In genomic region chr1:6271554-6271953, GRCh38 we compare ENCODE assay signal across 22 cellular contexts. TPM values are rescaled to one million over a fixed set of nuclear protein-coding genes. Genes with fewer than 3 reads are reported as not detected.
DNase-seq lines count a peak whose midpoint lies in the region; ATAC-seq, FAIRE-seq and TF ChIP-seq lines count a peak whose summit lies in the region.
"Had no signal": no experiment of that assay in that cellular context is flagged by ENCODE, and none has a peak within 500 bp of the region (broad histone marks: within the 10 kb centered on the region; RNA-seq: fewer than 3 reads in every experiment).

No MANE protein-coding gene starts in this region.

- H3K36me3 ChIP-seq in astrocyte (ENCODE audit: insufficient read depth, low read length) (no peaks in the 10 kb centered on the region), mucosa of rectum (ENCODE audit: control insufficient read depth in 2 of 2, insufficient read depth in 2 of 2, low read length in 2 of 2) (peaks cover 0 to 2% of the 10 kb centered on the region in 2 donors), lower lobe of right lung (no peaks in the 10 kb centered on the region)
- H3K36me3 ChIP-seq: adrenal gland, pancreas, suprapubic skin had no signal

- intact Hi-C loops in lower lobe of right lung (cut with DNase I) = no loop called here

- H3K27ac Mint-ChIP-seq in astrocyte (ENCODE audit: unreplicated experiment) = peak overlapping the region; percentile 47
- H3K27ac Mint-ChIP-seq: activated CD8-positive, alpha-beta memory T cell treated with anti-CD3 and anti-CD28 coated beads, Interleukin-2, amount 10 ng/mL, durations not matched to agents 7 days and 5 days had no signal

- H2AFZ ChIP-seq in astrocyte (ENCODE audit: low read depth, low read length) = no peak overlapping the region

- H3K4me3 ChIP-seq in astrocyte (ENCODE audit: insufficient read depth, low read depth, low read length) (no peak overlapping the region), mucosa of rectum (ENCODE audit: low read length in 2 of 2) (peak overlapping the region in 1 of 2 donors; percentile 20), lower lobe of right lung (no peak overlapping the region)
- H3K4me3 ChIP-seq: adrenal gland, pancreas, skin epidermis, suprapubic skin had no signal

- H3K27me3 ChIP-seq in astrocyte (ENCODE audit: insufficient read depth, low read length) = no peaks in the 10 kb centered on the region
- no peaks in the 10 kb centered on the region for H3K27me3 ChIP-seq in mucosa of rectum (ENCODE audit: control insufficient read depth in 2 of 2, insufficient read depth in 2 of 2, low read length in 2 of 2)
- H3K27me3 ChIP-seq in lower lobe of right lung (ENCODE audit: low read depth) = no peaks in the 10 kb centered on the region
- H3K27me3 ChIP-seq: adrenal gland, foreskin keratinocyte, pancreas, suprapubic skin had no signal

- no peak overlapping the region for H3K4me3 Mint-ChIP-seq in astrocyte (ENCODE audit: unreplicated experiment)
- H3K4me3 Mint-ChIP-seq: activated CD8-positive, alpha-beta memory T cell treated with anti-CD3 and anti-CD28 coated beads, Interleukin-2, amount 10 ng/mL, durations not matched to agents 7 days and 5 days; central memory CD8-positive, alpha-beta T cell had no signal

- H3K27ac ChIP-seq in astrocyte (ENCODE audit: low read depth, low read length) (no peak overlapping the region), mucosa of rectum (ENCODE audit: low read depth in 2 of 2, low read length in 2 of 2) (peak overlapping the region; percentile 74 to 80), lower lobe of right lung (no peak overlapping the region)
- H3K27ac ChIP-seq: foreskin keratinocyte, pancreas, suprapubic skin had no signal

- FAIRE-seq in astrocyte (lab: Jason Lieb, UNC) = no peak
- FAIRE-seq: HepG2, pancreas had no signal

- no peaks in the 10 kb centered on the region for H3K27me3 Mint-ChIP-seq in astrocyte (ENCODE audit: low read depth, unreplicated experiment)
- H3K27me3 Mint-ChIP-seq: activated CD8-positive, alpha-beta memory T cell treated with anti-CD3 and anti-CD28 coated beads, Interleukin-2, amount 10 ng/mL, durations not matched to agents 7 days and 5 days; central memory CD8-positive, alpha-beta T cell had no signal

- H3K9me3 ChIP-seq in astrocyte (ENCODE audit: insufficient read depth, low read depth, low read length) (no peaks in the 10 kb centered on the region), mucosa of rectum (ENCODE audit: control insufficient read depth in 2 of 2, low read length in 2 of 2) (no peaks in the 10 kb centered on the region), lower lobe of right lung (no peaks in the 10 kb centered on the region)
- H3K9me3 ChIP-seq: adrenal gland, pancreas, suprapubic skin had no signal

- H3K4me2 ChIP-seq in astrocyte (ENCODE audit: low read length) = peak overlapping the region; percentile 49

- DNase-seq in COR-L47 (lab: John Stamatoyannopoulos, UW) = peak; percentile 85
- DNase-seq in NCI-H146 treated with DMSO at 0.1 percent for 48 hours (lab: John Stamatoyannopoulos, UW; ENCODE audit: unreplicated experiment) = peak; percentile 60
- DNase-seq in astrocyte (ENCODE audit: low read depth) = peak; percentile 45
- no peak for DNase-seq in NK-92 treated with Interleukin-12 subunit alpha and Interleukin-12 subunit beta, amount 100 ng/mL, for 24 hours (lab: John Stamatoyannopoulos, UW)
- DNase-seq in T1000 (lab: John Stamatoyannopoulos, UW) = no peak
- no peak for DNase-seq in cortex of kidney (lab: John Stamatoyannopoulos, UW)
- no peak for DNase-seq in lower lobe of right lung
- DNase-seq: activated CD8-positive, alpha-beta memory T cell treated with anti-CD3 and anti-CD28 coated beads, Interleukin-2, amount 10 ng/mL, durations not matched to agents 7 days and 5 days; activated effector memory CD4-positive, alpha-beta T cell treated with anti-CD3 and anti-CD28 coated beads, Interleukin-2, amount 50 U/mL, for 16 hours; adrenal gland; foreskin keratinocyte; NCI-H2107; pancreas; SIG-M5 had no signal

- H3K9ac ChIP-seq in astrocyte (ENCODE audit: low read length) (no peak overlapping the region), mucosa of rectum (ENCODE audit: low read depth in 1 of 2, low read length in 2 of 2) (peak overlapping the region in 1 of 2 donors; percentile 61)

- H3K36me3 Mint-ChIP-seq in astrocyte (ENCODE audit: low read depth, unreplicated experiment) = no peaks in the 10 kb centered on the region
- H3K36me3 Mint-ChIP-seq: activated CD8-positive, alpha-beta memory T cell treated with anti-CD3 and anti-CD28 coated beads, Interleukin-2, amount 10 ng/mL, durations not matched to agents 7 days and 5 days had no signal

- peaks cover 39% of the 10 kb centered on the region for H3K4me1 Mint-ChIP-seq in astrocyte (ENCODE audit: low read depth, unreplicated experiment)
- H3K4me1 Mint-ChIP-seq: activated CD8-positive, alpha-beta memory T cell treated with anti-CD3 and anti-CD28 coated beads, Interleukin-2, amount 10 ng/mL, durations not matched to agents 7 days and 5 days; central memory CD8-positive, alpha-beta T cell had no signal

- peaks cover 28% of the 10 kb centered on the region for H4K20me1 ChIP-seq in astrocyte (ENCODE audit: insufficient read depth, low read length)

- H3K4me1 ChIP-seq in astrocyte (ENCODE audit: insufficient read depth, low read length) (peaks cover 44% of the 10 kb centered on the region), mucosa of rectum (ENCODE audit: control insufficient read depth in 2 of 2, insufficient read depth in 2 of 2, low read length in 2 of 2) (peaks cover 29 to 46% of the 10 kb centered on the region in 2 donors), lower lobe of right lung (peaks cover 9% of the 10 kb centered on the region)
- H3K4me1 ChIP-seq: pancreas had no signal

- TF ChIP-seq CTCF in astrocyte (IDR thresholded peaks at IDR 0.05; ENCODE audit: insufficient read depth, low read depth, low read length) (no peak), lower lobe of right lung (IDR thresholded peaks at IDR 0.05) (no peak)

- ATAC-seq in lower lobe of right lung = no peak
- ATAC-seq: activated CD4-positive, CD25-positive, alpha-beta regulatory T cell treated with anti-CD3 and anti-CD28 coated beads, Interleukin-2, amount 50 U/mL, for 24 hours; activated CD8-positive, alpha-beta memory T cell treated with anti-CD3 and anti-CD28 coated beads, Interleukin-2, amount 10 ng/mL, durations not matched to agents 7 days and 5 days; foreskin keratinocyte; HepG2; left lobe of liver; pancreas had no signal

- no peaks in the 10 kb centered on the region for H3K9me3 Mint-ChIP-seq in astrocyte (ENCODE audit: unreplicated experiment)
- H3K9me3 Mint-ChIP-seq: central memory CD8-positive, alpha-beta T cell had no signal

- H3K79me2 ChIP-seq in astrocyte (ENCODE audit: insufficient read depth, low read length) = no peaks in the 10 kb centered on the region

RNA-seq across cellular contexts. Expression of gene GPR153, which starts 10.7 kb away (rescaled TPM):
- total RNA-seq in astrocyte = 3.0 and 3.7 TPM in 2 replicates
- 16.6 TPM for total RNA-seq in lower lobe of right lung

RNA-seq across cellular contexts. Expression of gene HES3, which starts 27.6 kb away (rescaled TPM):
- total RNA-seq in astrocyte (not detected in 2 replicates), lower lobe of right lung (not detected)
- total RNA-seq: activated CD8-positive, alpha-beta memory T cell treated with anti-CD3 and anti-CD28 coated beads, Interleukin-2, amount 10 ng/mL, durations not matched to agents 7 days and 5 days; adrenal gland; foreskin keratinocyte; HepG2; left lobe of liver; MCF 10A; pancreas; suprapubic skin had no signal

RNA-seq across cellular contexts. Expression of gene ICMT, which starts 35.8 kb away (rescaled TPM):
- 58.1 and 59.5 TPM in 2 replicates for total RNA-seq in astrocyte
- total RNA-seq in lower lobe of right lung = 49.0 TPM

Comparison
In these comparisons a context has a peak if more than half of its experiments do, and no peak if none do; other contexts are left out.
1. DNase-seq: peak in COR-L47 (single experiment), NCI-H146 treated with DMSO at 0.1 percent for 48 hours (single experiment) and astrocyte (single experiment); none in NK-92 treated with Interleukin-12 subunit alpha and Interleukin-12 subunit beta, amount 100 ng/mL, for 24 hours (single experiment), T1000 (single experiment), cortex of kidney (single experiment) and lower lobe of right lung (single experiment).
2. H3K27ac ChIP-seq: peak in mucosa of rectum (2 of 2); none in astrocyte (single experiment) and lower lobe of right lung (single experiment).